In the genomic region with DNA sequence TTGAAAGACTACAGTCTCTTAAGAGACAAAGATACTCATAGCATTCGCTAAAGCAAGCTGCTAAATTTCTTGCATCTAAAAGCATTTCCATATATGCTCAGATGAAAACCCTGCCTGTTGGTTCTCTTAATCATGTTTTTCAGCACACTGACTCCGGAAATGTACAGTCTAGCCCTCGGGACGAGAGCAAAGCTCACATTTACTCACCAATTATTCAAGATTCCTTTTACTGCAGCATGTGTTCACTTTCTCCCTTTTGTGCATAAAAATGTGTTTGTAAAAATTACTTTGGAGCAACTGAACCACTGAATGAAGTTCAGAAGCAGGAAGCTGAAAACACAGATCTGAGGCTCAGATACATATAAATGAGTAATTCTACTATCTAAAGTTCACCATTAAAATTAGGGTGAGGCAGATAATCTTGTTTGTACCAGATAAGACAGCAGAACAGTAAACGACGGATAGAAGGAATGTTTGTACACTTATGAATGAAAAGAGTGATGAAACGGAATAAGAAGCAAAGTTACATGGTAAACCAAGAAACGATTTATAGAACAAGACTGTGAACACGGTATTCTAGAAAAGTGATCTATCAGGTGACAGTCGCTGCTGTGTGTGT, we compare ENCODE assay signal across 20 cellular contexts.
DNase-seq lines count a peak whose midpoint lies in the region; ATAC-seq and TF ChIP-seq lines count a peak whose summit lies in the region.
"Had no signal": no experiment of that assay in that cellular context is flagged by ENCODE, and none has a peak within 500 bp of the region (broad histone marks: within the 10 kb centered on the region; RNA-seq: fewer than 3 reads in every experiment).

No MANE protein-coding gene starts in this region.

- ATAC-seq in GM19324 (IDR thresholded peaks at IDR 0.05; ENCODE audit: low FRiP score, unreplicated experiment) = no peak
- no peak for ATAC-seq in GM21717 (IDR thresholded peaks at IDR 0.05; ENCODE audit: unreplicated experiment)
- ATAC-seq in HG02870 (IDR thresholded peaks at IDR 0.05; ENCODE audit: unreplicated experiment) = no peak
- ATAC-seq: heart right ventricle had no signal

- no peaks in the 10 kb centered on the region for H3K79me2 ChIP-seq in hepatocyte

- H3K9me2 ChIP-seq in hepatocyte (replicated peaks; ENCODE audit: insufficient read depth) = no peaks in the 10 kb centered on the region

- no peaks in the 10 kb centered on the region for H4K20me1 ChIP-seq in hepatocyte (ENCODE audit: insufficient read depth, poor library complexity, severe bottlenecking)

- H3K27ac ChIP-seq in hepatocyte = peak overlapping the region; percentile 84
- H3K27ac ChIP-seq in transverse colon = peak overlapping the region in 1 of 4 donors; percentile 74
- H3K27ac ChIP-seq: heart right ventricle, left ventricle myocardium inferior, suprapubic skin, vagina had no signal

- H3K4me3 ChIP-seq in hepatocyte = no peak overlapping the region
- H3K4me3 ChIP-seq in transverse colon = no peak overlapping the region
- H3K4me3 ChIP-seq: heart right ventricle, left ventricle myocardium inferior, suprapubic skin, vagina had no signal

- intact Hi-C loops in transverse colon (cut with DNase I; ENCODE audit: low total_unique reads) = no loop called here

- H3K27me3 ChIP-seq in hepatocyte (no peaks in the 10 kb centered on the region), transverse colon (no peaks in the 10 kb centered on the region)
- H3K27me3 ChIP-seq: heart right ventricle, suprapubic skin, vagina had no signal

- H3K4me1 ChIP-seq in hepatocyte (ENCODE audit: insufficient read depth) (peaks cover 29% of the 10 kb centered on the region), transverse colon (peaks cover 0 to 14% (median 5%) of the 10 kb centered on the region in 4 donors)
- H3K4me1 ChIP-seq: vagina had no signal

- peak overlapping the region; percentile 10 for H2AFZ ChIP-seq in hepatocyte

- no peaks in the 10 kb centered on the region for H3K36me3 ChIP-seq in hepatocyte (replicated peaks; ENCODE audit: insufficient read depth, low read depth)
- no peaks in the 10 kb centered on the region for H3K36me3 ChIP-seq in transverse colon
- H3K36me3 ChIP-seq: heart right ventricle, left ventricle myocardium inferior, suprapubic skin, vagina had no signal

- TF ChIP-seq POLR2A in transverse colon (IDR thresholded peaks at IDR 0.05) = no peak

- TF ChIP-seq CTCF in hepatocyte (IDR thresholded peaks at IDR 0.05; ENCODE audit: poor library complexity) (no peak), transverse colon (IDR thresholded peaks at IDR 0.05) (no peak)

- 52% methylated on average over 10 of the region's 10 CpGs for WGBS in hepatocyte (ENCODE audit: low lambda C conversion rate, missing lambda C conversion rate)
- WGBS in transverse colon (ENCODE audit: low coverage in 1 of 2), 2 donors = 69 to 79% methylated on average over 10 of the region's 10 CpGs

- peak overlapping the region; percentile 58 for H3K4me2 ChIP-seq in hepatocyte

- no peaks in the 10 kb centered on the region for H3K9me3 ChIP-seq in hepatocyte (ENCODE audit: low read depth)
- no peaks in the 10 kb centered on the region for H3K9me3 ChIP-seq in transverse colon
- H3K9me3 ChIP-seq: heart right ventricle, left ventricle myocardium inferior, suprapubic skin, vagina had no signal

- no peak for TF ChIP-seq EP300 in transverse colon (IDR thresholded peaks at IDR 0.05; ENCODE audit: low read depth)

- in situ Hi-C loops in transverse colon (cut with MboI; ENCODE audit: low pct_ligation_motif_present in 1 of 4, low pct_unique_long_range_greater_than_20kb in 1 of 4, low sequenced_read_pairs in 3 of 4) = no loop called here

- DNase-seq in CMK (ENCODE audit: low read depth) (peak; percentile 49), LHCN-M2 (ENCODE audit: low read depth) (peak; percentile 5), amniotic epithelial cell (ENCODE audit: low read depth) (peak; percentile 53), hepatocyte (ENCODE audit: low spot score) (peak; percentile 16), transverse colon (no peak)
- DNase-seq: activated CD4-positive, alpha-beta T cell treated with anti-CD3 and anti-CD28 coated beads, Interleukin-2, amount 50 U/mL, for 48 hours; activated effector memory CD4-positive, alpha-beta T cell treated with anti-CD3 and anti-CD28 coated beads, Interleukin-2, amount 50 U/mL, for 16 hours; C1 segment of cervical spinal cord; heart right ventricle; left ventricle myocardium inferior; NCI-H1694 treated with DMSO at 0.1 percent for 48 hours; nephron progenitor cell; posterior cingulate gyrus; SIG-M5; T-helper 1 cell had no signal
